Comparison of ENCODE assay signal across 9 cellular contexts in genomic region chr14:35159742-35160409, GRCh38. TPM values are rescaled to one million over a fixed set of nuclear protein-coding genes. Genes with fewer than 3 reads are reported as not detected.
DNase-seq lines count a peak whose midpoint lies in the region; ATAC-seq and TF ChIP-seq lines count a peak whose summit lies in the region.
"Had no signal": no experiment of that assay in that cellular context is flagged by ENCODE, and none has a peak within 500 bp of the region (broad histone marks: within the 10 kb centered on the region; RNA-seq: fewer than 3 reads in every experiment).

No MANE protein-coding gene starts in this region.

- no peak overlapping the region for H3K4me3 ChIP-seq in WERI-Rb-1 (ENCODE audit: low read depth, low read length)

- DNase-seq in DMS53 (lab: John Stamatoyannopoulos, UW) = peak; percentile 78
- DNase-seq in LHCN-M2 (ENCODE audit: low read depth) = peak; percentile 82
- DNase-seq in dedifferentiated amniotic fluid mesenchymal stem cell (ENCODE audit: extremely low spot score) = peak; percentile 84
- DNase-seq in omental fat pad (ENCODE audit: low spot score) = no peak
- no peak for DNase-seq in OCI-M1 (lab: John Stamatoyannopoulos, UW)
- no peak for DNase-seq in stimulated activated CD4-positive, alpha-beta T cell treated with anti-CD3 and anti-CD28 coated beads, Interleukin-2, amount 100 ng/mL, for 24 hours
- DNase-seq in WERI-Rb-1 = no peak
- DNase-seq in NCI-H2171 treated with DMSO at 0.1 percent for 48 hours (lab: John Stamatoyannopoulos, UW) = no peak
- DNase-seq: T-helper 9 cell had no signal

- H3K27ac ChIP-seq in WERI-Rb-1 = no peak overlapping the region

- ATAC-seq in omental fat pad (ENCODE audit: low FRiP score) = peak; percentile 93

- H3K36me3 ChIP-seq in WERI-Rb-1 = no peaks in the 10 kb centered on the region

- no peaks in the 10 kb centered on the region for H3K27me3 ChIP-seq in WERI-Rb-1 (ENCODE audit: insufficient read depth, low read depth, severe bottlenecking)

- no peak for TF ChIP-seq CTCF in omental fat pad (IDR thresholded peaks at IDR 0.05)
- no peak for TF ChIP-seq CTCF in WERI-Rb-1 (IDR thresholded peaks at IDR 0.05; ENCODE audit: low read depth, low read length)

- H3K9me3 ChIP-seq in WERI-Rb-1 (ENCODE audit: severe bottlenecking) = no peaks in the 10 kb centered on the region

RNA-seq across cellular contexts. Expression of gene PRORP, which starts 37.5 kb away (rescaled TPM):
- total RNA-seq in LHCN-M2 (2014; rRNA removed) (43.3 and 54.4 TPM in 2 replicates), omental fat pad (10 to 100 TPM; 19.4 to 31.4 (median 24.1) TPM)
- 25.4 TPM for polyA plus RNA-seq in LHCN-M2 (2012)

RNA-seq across cellular contexts. Expression of gene PPP2R3C, which starts 38.1 kb away (rescaled TPM):
- total RNA-seq in LHCN-M2 (2014; rRNA removed) (39.9 and 58.6 TPM in 2 replicates), omental fat pad (10 to 100 TPM; 18.1 to 47.6 (median 25.7) TPM)
- 27.5 TPM for polyA plus RNA-seq in LHCN-M2 (2012)

Comparison
In these comparisons a context has a peak if more than half of its experiments do, and no peak if none do; other contexts are left out.
1. DNase-seq: peak in DMS53 (single experiment), LHCN-M2 (single experiment) and dedifferentiated amniotic fluid mesenchymal stem cell (single experiment); none in omental fat pad (single experiment), OCI-M1 (single experiment), stimulated activated CD4-positive, alpha-beta T cell treated with anti-CD3 and anti-CD28 coated beads, Interleukin-2, amount 100 ng/mL, for 24 hours (0 of 2), WERI-Rb-1 (single experiment) and NCI-H2171 treated with DMSO at 0.1 percent for 48 hours (single experiment).